ENCODE assay signal across 1 cellular context in the genomic region with DNA sequence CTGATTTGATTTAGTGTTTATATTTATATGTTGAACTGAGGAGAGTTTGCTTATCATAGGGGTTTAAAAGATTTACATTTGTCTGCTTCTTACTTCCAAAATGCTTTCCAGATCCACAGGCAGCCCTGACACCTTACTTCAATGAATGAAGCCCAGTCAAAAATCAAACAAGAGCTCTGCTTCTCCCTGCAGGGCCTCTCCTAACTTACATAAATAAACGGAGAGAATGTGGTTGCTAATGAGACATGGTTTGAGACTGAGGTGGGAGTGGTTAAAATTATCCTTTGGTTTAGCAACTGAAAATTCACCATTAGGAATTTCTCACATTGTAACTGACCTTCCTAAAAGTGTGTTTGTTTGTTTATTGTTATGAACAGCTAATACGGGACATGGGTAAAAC.
TF ChIP-seq lines count a peak whose summit lies in the region.

No MANE protein-coding gene starts in this region.

TF ChIP-seq in WTC11, 78 proteins besides CTCF, POLR2A, EP300 and RAD21 (continued from another document):
- TF ChIP-seq, protein P1, sequence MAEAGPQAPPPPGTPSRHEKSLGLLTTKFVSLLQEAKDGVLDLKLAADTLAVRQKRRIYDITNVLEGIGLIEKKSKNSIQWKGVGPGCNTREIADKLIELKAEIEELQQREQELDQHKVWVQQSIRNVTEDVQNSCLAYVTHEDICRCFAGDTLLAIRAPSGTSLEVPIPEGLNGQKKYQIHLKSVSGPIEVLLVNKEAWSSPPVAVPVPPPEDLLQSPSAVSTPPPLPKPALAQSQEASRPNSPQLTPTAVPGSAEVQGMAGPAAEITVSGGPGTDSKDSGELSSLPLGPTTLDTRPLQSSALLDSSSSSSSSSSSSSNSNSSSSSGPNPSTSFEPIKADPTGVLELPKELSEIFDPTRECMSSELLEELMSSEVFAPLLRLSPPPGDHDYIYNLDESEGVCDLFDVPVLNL (CRISPR knock-in tag; IDR thresholded peaks at IDR 0.05; ENCODE audit: borderline replicate concordance, low read depth): no peak
- no peak for TF ChIP-seq TP53 (CRISPR knock-in tag; IDR thresholded peaks at IDR 0.05)
- TF ChIP-seq, protein P2, sequence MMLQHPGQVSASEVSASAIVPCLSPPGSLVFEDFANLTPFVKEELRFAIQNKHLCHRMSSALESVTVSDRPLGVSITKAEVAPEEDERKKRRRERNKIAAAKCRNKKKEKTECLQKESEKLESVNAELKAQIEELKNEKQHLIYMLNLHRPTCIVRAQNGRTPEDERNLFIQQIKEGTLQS (CRISPR knock-in tag; conservative IDR thresholded peaks at IDR 0.05): no peak
